19 cellular contexts compared by ENCODE assay signal in genomic region chr17:53571342-53571741, GRCh38.
DNase-seq lines count a peak whose midpoint lies in the region; ATAC-seq, FAIRE-seq and TF ChIP-seq lines count a peak whose summit lies in the region.
"Had no signal": no experiment of that assay in that cellular context is flagged by ENCODE, and none has a peak within 500 bp of the region (broad histone marks: within the 10 kb centered on the region; RNA-seq: fewer than 3 reads in every experiment).

No MANE protein-coding gene starts in this region.

- DNase-seq in HCEC 1CT, result peak; percentile 13
- peak; percentile 50 for DNase-seq in RCC 7860 (ENCODE audit: low spot score)
- peak; percentile 20 for DNase-seq in epithelial cell of proximal tubule (ENCODE audit: low read depth)
- no peak for DNase-seq in NCI-H748 treated with DMSO at 0.1 percent for 48 hours (lab: John Stamatoyannopoulos, UW)
- no peak for DNase-seq in GM12891 (ENCODE audit: insufficient read length, low spot score)
- DNase-seq: activated CD8-positive, alpha-beta memory T cell treated with anti-CD3 and anti-CD28 coated beads for 24 hours; DMS 273 treated with DMSO at 0.1 percent for 48 hours; naive B cell; NCI-H2081 treated with DMSO at 0.1 percent for 48 hours; NCI-H510A treated with DMSO at 0.1 percent for 48 hours; pancreas; SJCRH30; stimulated activated CD4-positive, alpha-beta T cell treated with anti-CD3 and anti-CD28 coated beads, Interleukin-4, amount 100 ng/mL, for 4 hours; T-helper 9 cell; uterus had no signal

- peak overlapping the region; percentile 53 for H3K4me2 ChIP-seq in skeletal muscle satellite cell (ENCODE audit: low read length)

- TF ChIP-seq POLR2A in GM12891 (IDR thresholded peaks at IDR 0.05; ENCODE audit: low read depth, low read length), result no peak

- no peaks in the 10 kb centered on the region for H3K36me3 ChIP-seq in skeletal muscle satellite cell (ENCODE audit: insufficient read depth, low read length)
- H3K36me3 ChIP-seq: pancreas, SJCRH30, uterus had no signal

- no peaks in the 10 kb centered on the region for H3K4me1 ChIP-seq in skeletal muscle satellite cell (ENCODE audit: control insufficient read depth, insufficient read depth, low read length)
- H3K4me1 ChIP-seq: pancreas, SJCRH30, uterus had no signal

- H3K4me3 ChIP-seq in epithelial cell of proximal tubule (ENCODE audit: low read depth, low read length), result peak overlapping the region; percentile 27
- peak overlapping the region; percentile 50 for H3K4me3 ChIP-seq in skeletal muscle satellite cell (ENCODE audit: low read length)
- H3K4me3 ChIP-seq: lung, pancreas, SJCRH30, uterus had no signal

- H3K9me3 ChIP-seq in skeletal muscle satellite cell (replicated peaks; ENCODE audit: low read length), result no peaks in the 10 kb centered on the region
- H3K9me3 ChIP-seq: pancreas, SJCRH30, uterus had no signal

- TF ChIP-seq CTCF in epithelial cell of proximal tubule (conservative IDR thresholded peaks at IDR 0.05; ENCODE audit: low read depth, low read length), result no peak

- no peaks in the 10 kb centered on the region for H3K27me3 ChIP-seq in skeletal muscle satellite cell (ENCODE audit: control insufficient read depth, insufficient read depth, low read length)
- H3K27me3 ChIP-seq: SJCRH30, uterus had no signal

- peak; percentile 57 for FAIRE-seq in RCC 7860 (lab: Jason Lieb, UNC)
- FAIRE-seq in GM12891 (lab: Jason Lieb, UNC), result no peak
- FAIRE-seq: pancreas had no signal

- H3K9ac ChIP-seq in skeletal muscle satellite cell (ENCODE audit: low read depth, low read length), result no peak overlapping the region

- no peak for ATAC-seq in HG03342 (IDR thresholded peaks at IDR 0.05; ENCODE audit: unreplicated experiment)
- ATAC-seq: esophagus mucosa had no signal

TF ChIP-seq in GM12891, 5 proteins besides CTCF, POLR2A, EP300 and RAD21:
- no peak for TF ChIP-seq POU2F2 (IDR thresholded peaks at IDR 0.05; ENCODE audit: low read depth, low read length)
- TF ChIP-seq TAF1 (IDR thresholded peaks at IDR 0.05; ENCODE audit: low read depth, low read length), result no peak
- TF ChIP-seq PAX5 (IDR thresholded peaks at IDR 0.05; ENCODE audit: insufficient read depth, low read length, severe bottlenecking), result no peak
- no peak for TF ChIP-seq SPI1 (IDR thresholded peaks at IDR 0.05; ENCODE audit: low read depth, low read length)
- TF ChIP-seq POLR2AphosphoS5 (IDR thresholded peaks at IDR 0.05; ENCODE audit: low read depth, low read length), result no peak

Comparison
In these comparisons a context has a peak if more than half of its experiments do, and no peak if none do; other contexts are left out.
1. DNase-seq: peak in HCEC 1CT (single experiment), RCC 7860 (single experiment) and epithelial cell of proximal tubule (single experiment); none in NCI-H748 treated with DMSO at 0.1 percent for 48 hours (single experiment) and GM12891 (single experiment).